ENCODE assay signal across 1 cellular context in the genomic region with DNA sequence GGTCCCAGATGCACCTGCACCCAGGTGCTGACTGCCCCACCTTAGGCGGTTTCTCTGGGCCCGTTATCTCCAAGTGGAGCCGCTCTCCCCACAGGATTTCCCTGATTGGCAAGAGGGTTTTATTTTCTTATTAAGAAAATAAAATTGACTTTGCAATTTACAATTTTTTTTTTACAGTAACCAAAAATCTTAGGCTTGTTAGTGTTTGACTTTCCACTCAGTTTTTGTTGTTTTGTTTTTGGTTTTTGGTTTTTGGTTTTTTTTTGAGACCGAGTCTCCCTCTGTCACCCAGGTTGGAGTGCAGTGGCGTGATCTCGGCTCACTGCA.
A peak's percentile ranks its signal among the peaks of the same experiment; 100 is the strongest.
TF ChIP-seq lines count a peak whose summit lies in the region.

No MANE protein-coding gene starts in this region.

TF ChIP-seq in HEK293, 187 proteins besides CTCF, POLR2A, EP300 and RAD21 (continued from another document):
- TF ChIP-seq, protein P1, sequence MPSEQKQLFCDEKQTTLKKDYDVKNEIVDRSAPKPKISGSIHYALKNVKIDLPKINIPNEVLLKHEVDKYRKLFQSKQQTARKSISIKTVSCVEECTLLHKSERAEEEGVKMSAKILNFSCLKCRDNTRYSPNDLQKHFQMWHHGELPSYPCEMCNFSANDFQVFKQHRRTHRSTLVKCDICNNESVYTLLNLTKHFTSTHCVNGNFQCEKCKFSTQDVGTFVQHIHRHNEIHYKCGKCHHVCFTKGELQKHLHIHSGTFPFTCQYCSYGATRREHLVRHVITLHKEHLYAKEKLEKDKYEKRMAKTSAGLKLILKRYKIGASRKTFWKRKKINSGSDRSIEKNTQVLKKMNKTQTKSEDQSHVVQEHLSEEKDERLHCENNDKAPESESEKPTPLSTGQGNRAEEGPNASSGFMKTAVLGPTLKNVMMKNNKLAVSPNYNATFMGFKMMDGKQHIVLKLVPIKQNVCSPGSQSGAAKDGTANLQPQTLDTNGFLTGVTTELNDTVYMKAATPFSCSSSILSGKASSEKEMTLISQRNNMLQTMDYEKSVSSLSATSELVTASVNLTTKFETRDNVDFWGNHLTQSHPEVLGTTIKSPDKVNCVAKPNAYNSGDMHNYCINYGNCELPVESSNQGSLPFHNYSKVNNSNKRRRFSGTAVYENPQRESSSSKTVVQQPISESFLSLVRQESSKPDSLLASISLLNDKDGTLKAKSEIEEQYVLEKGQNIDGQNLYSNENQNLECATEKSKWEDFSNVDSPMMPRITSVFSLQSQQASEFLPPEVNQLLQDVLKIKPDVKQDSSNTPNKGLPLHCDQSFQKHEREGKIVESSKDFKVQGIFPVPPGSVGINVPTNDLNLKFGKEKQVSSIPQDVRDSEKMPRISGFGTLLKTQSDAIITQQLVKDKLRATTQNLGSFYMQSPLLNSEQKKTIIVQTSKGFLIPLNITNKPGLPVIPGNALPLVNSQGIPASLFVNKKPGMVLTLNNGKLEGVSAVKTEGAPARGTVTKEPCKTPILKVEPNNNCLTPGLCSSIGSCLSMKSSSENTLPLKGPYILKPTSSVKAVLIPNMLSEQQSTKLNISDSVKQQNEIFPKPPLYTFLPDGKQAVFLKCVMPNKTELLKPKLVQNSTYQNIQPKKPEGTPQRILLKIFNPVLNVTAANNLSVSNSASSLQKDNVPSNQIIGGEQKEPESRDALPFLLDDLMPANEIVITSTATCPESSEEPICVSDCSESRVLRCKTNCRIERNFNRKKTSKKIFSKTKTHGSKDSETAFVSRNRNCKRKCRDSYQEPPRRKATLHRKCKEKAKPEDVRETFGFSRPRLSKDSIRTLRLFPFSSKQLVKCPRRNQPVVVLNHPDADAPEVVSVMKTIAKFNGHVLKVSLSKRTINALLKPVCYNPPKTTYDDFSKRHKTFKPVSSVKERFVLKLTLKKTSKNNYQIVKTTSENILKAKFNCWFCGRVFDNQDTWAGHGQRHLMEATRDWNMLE (tag by site-specific recombination; conservative IDR thresholded peaks at IDR 0.05; ENCODE audit: low read depth), result no peak
- TF ChIP-seq, protein P2, sequence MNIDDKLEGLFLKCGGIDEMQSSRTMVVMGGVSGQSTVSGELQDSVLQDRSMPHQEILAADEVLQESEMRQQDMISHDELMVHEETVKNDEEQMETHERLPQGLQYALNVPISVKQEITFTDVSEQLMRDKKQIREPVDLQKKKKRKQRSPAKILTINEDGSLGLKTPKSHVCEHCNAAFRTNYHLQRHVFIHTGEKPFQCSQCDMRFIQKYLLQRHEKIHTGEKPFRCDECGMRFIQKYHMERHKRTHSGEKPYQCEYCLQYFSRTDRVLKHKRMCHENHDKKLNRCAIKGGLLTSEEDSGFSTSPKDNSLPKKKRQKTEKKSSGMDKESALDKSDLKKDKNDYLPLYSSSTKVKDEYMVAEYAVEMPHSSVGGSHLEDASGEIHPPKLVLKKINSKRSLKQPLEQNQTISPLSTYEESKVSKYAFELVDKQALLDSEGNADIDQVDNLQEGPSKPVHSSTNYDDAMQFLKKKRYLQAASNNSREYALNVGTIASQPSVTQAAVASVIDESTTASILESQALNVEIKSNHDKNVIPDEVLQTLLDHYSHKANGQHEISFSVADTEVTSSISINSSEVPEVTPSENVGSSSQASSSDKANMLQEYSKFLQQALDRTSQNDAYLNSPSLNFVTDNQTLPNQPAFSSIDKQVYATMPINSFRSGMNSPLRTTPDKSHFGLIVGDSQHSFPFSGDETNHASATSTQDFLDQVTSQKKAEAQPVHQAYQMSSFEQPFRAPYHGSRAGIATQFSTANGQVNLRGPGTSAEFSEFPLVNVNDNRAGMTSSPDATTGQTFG (tag by site-specific recombination; IDR thresholded peaks at IDR 0.05; ENCODE audit: borderline replicate concordance), result no peak
- TF ChIP-seq SP2 (tag by site-specific recombination; IDR thresholded peaks at IDR 0.05) (no peak), YY1 (tag by site-specific recombination; IDR thresholded peaks at IDR 0.05) (no peak), ZEB2 (tag by site-specific recombination; IDR thresholded peaks at IDR 0.05) (peak; percentile 72)
TF ChIP-seq in HEK293: peak in this region for 2.
